1 cellular context compared by ENCODE assay signal in the genomic region with DNA sequence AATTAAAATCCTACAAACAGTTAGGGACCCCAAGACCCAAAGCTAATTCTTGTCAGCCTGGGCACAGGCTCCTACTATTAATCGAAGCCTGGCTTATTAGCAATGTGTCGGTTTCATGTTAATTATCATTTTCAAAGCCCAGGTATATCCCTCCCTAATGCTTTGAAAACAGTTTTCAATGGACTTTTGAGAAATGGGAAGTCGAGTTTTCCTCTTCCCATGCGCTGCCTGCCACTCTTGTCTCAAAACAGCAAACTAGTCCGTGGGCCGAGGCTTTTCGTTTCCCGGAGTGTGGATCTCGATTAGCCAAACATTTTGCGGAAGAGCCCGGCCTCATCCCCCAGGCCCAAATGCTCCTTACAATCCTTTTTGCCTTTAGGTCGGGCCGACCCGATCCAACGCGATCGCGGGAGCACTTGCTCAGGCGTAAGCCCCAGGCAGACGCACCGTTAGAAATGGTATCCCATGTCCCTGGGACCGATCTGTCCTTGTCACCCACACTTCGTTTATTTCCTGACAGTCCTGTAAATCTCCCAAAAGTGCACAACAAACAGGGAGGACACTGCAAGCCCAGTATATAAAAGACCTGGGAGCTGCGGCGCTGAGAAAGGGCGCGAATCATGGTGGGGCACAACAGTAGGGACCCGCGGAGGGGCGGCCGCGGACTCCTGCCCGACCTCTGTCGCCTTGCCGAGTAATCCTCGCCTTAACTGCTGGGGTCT.
TF ChIP-seq lines count a peak whose summit lies in the region.

No MANE protein-coding gene starts in this region.

TF ChIP-seq in GM23338, 12 proteins besides CTCF, POLR2A, EP300 and RAD21:
- TF ChIP-seq, protein P1, sequence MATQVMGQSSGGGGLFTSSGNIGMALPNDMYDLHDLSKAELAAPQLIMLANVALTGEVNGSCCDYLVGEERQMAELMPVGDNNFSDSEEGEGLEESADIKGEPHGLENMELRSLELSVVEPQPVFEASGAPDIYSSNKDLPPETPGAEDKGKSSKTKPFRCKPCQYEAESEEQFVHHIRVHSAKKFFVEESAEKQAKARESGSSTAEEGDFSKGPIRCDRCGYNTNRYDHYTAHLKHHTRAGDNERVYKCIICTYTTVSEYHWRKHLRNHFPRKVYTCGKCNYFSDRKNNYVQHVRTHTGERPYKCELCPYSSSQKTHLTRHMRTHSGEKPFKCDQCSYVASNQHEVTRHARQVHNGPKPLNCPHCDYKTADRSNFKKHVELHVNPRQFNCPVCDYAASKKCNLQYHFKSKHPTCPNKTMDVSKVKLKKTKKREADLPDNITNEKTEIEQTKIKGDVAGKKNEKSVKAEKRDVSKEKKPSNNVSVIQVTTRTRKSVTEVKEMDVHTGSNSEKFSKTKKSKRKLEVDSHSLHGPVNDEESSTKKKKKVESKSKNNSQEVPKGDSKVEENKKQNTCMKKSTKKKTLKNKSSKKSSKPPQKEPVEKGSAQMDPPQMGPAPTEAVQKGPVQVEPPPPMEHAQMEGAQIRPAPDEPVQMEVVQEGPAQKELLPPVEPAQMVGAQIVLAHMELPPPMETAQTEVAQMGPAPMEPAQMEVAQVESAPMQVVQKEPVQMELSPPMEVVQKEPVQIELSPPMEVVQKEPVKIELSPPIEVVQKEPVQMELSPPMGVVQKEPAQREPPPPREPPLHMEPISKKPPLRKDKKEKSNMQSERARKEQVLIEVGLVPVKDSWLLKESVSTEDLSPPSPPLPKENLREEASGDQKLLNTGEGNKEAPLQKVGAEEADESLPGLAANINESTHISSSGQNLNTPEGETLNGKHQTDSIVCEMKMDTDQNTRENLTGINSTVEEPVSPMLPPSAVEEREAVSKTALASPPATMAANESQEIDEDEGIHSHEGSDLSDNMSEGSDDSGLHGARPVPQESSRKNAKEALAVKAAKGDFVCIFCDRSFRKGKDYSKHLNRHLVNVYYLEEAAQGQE (IDR thresholded peaks at IDR 0.05; ENCODE audit: unreplicated experiment), result no peak
- peak; percentile 99 for TF ChIP-seq EZH2phosphoT487 (IDR thresholded peaks at IDR 0.05; ENCODE audit: unreplicated experiment)
- peak; percentile 95 for TF ChIP-seq EZH2 (IDR thresholded peaks at IDR 0.05; ENCODE audit: low read depth, unreplicated experiment)
